ENCODE assay signal across 8 cellular contexts in genomic region chr22:37079668-37080171, GRCh38.
A peak's percentile ranks its signal among the peaks of the same experiment; 100 is the strongest.
DNase-seq lines count a peak whose midpoint lies in the region; ATAC-seq lines count a peak whose summit lies in the region.

No MANE protein-coding gene starts in this region.

- DNase-seq in OCI-M1 (lab: John Stamatoyannopoulos, UW) = peak; percentile 50
- DNase-seq in activated T-cell treated with anti-CD3 and anti-CD28 coated beads for 48 hours (ENCODE audit: low read depth) = peak; percentile 76
- peak; percentile 62 for DNase-seq in iris pigment epithelial cell (ENCODE audit: low read depth)
- DNase-seq in stimulated activated CD8-positive, alpha-beta memory T cell treated with anti-CD3 and anti-CD28 coated beads, Interleukin-7, amount 100 ng/mL, for 4 hours (ENCODE audit: low read depth in 2 of 2) = peak; percentile 79 to 87
- DNase-seq in NCI-H1694 treated with DMSO at 0.1 percent for 48 hours (lab: John Stamatoyannopoulos, UW) = no peak

- ATAC-seq in HG02588 (IDR thresholded peaks at IDR 0.05; ENCODE audit: unreplicated experiment) (no peak), HG02970 (IDR thresholded peaks at IDR 0.05; ENCODE audit: low FRiP score, unreplicated experiment) (no peak), HG02610 (IDR thresholded peaks at IDR 0.05; ENCODE audit: unreplicated experiment) (no peak)
